ENCODE assay signal across 11 cellular contexts in genomic region chr18:10131036-10131774, GRCh38.
A peak's percentile ranks its signal among the peaks of the same experiment; 100 is the strongest.
DNase-seq lines count a peak whose midpoint lies in the region; ATAC-seq and TF ChIP-seq lines count a peak whose summit lies in the region.
"Had no signal": no experiment of that assay in that cellular context is flagged by ENCODE, and none has a peak within 500 bp of the region (broad histone marks: within the 10 kb centered on the region; RNA-seq: fewer than 3 reads in every experiment).

No MANE protein-coding gene starts in this region.

- 40 to 53% methylated on average over 11 of the region's 11 CpGs for WGBS in heart right ventricle, 2 donors
- 42 to 46% methylated on average over 7 to 11 of the region's 11 CpGs for WGBS in endodermal cell (ENCODE audit: insufficient coverage in 1 of 2, insufficient read length in 1 of 2), 2 experiments

- no peak for TF ChIP-seq POLR2A in vagina (IDR thresholded peaks at IDR 0.05)

- no peaks in the 10 kb centered on the region for H3K36me3 ChIP-seq in heart right ventricle
- no peaks in the 10 kb centered on the region for H3K36me3 ChIP-seq in endodermal cell (ENCODE audit: control insufficient read depth, insufficient read depth, low read length)
- H3K36me3 ChIP-seq in vagina, result no peaks in the 10 kb centered on the region
- H3K36me3 ChIP-seq: BE2C had no signal

- peak in 1 of 8 donors; percentile 9 for ATAC-seq in heart right ventricle
- no peak for ATAC-seq in left ventricle myocardium superior
- ATAC-seq in HG02623 (IDR thresholded peaks at IDR 0.05; ENCODE audit: unreplicated experiment), result no peak
- no peak for ATAC-seq in activated CD4-positive, alpha-beta T cell treated with anti-CD3 and anti-CD28 coated beads for 36 hours
- ATAC-seq: activated CD8-positive, alpha-beta T cell treated with anti-CD3 and anti-CD28 coated beads for 36 hours had no signal

- CTCF ChIA-PET in activated CD4-positive, alpha-beta T cell treated with anti-CD3 and anti-CD28 coated beads for 36 hours (lab: Charles Lee), result interaction anchor here (0.7 kb wide), 1 partner anchor 540 kb away, joined by 3 read pairs; no protein-coding TSS in a partner anchor

- H3K9me3 ChIP-seq in heart right ventricle, result no peaks in the 10 kb centered on the region
- no peaks in the 10 kb centered on the region for H3K9me3 ChIP-seq in endodermal cell (ENCODE audit: control insufficient read depth, low read length)
- H3K9me3 ChIP-seq in vagina, result no peaks in the 10 kb centered on the region
- H3K9me3 ChIP-seq: BE2C had no signal

- H3K9ac ChIP-seq in endodermal cell (ENCODE audit: extremely low read depth, low read length, poor library complexity, severe bottlenecking), result no peak overlapping the region

- peak overlapping the region; percentile 61 for H3K4me3 Mint-ChIP-seq in endodermal cell
- peak overlapping the region; percentile 41 to 76 (median 51) for H3K4me3 Mint-ChIP-seq in nephron
- no peak overlapping the region for H3K4me3 Mint-ChIP-seq in activated CD4-positive, alpha-beta T cell treated with anti-CD3 and anti-CD28 coated beads for 36 hours
- H3K4me3 Mint-ChIP-seq: activated CD8-positive, alpha-beta T cell treated with anti-CD3 and anti-CD28 coated beads for 36 hours had no signal

- H3K4me1 Mint-ChIP-seq in endodermal cell, result peaks cover 24% of the 10 kb centered on the region
- peaks cover 55% of the 10 kb centered on the region for H3K4me1 Mint-ChIP-seq in nephron
- peaks cover 5% of the 10 kb centered on the region for H3K4me1 Mint-ChIP-seq in activated CD4-positive, alpha-beta T cell treated with anti-CD3 and anti-CD28 coated beads for 36 hours

- POLR2A ChIA-PET in activated CD4-positive, alpha-beta T cell treated with anti-CD3 and anti-CD28 coated beads for 36 hours (lab: Charles Lee), result no interaction called here

- H3K27me3 ChIP-seq in heart right ventricle, result peaks cover 0 to 20% (median 0%) of the 10 kb centered on the region in 7 donors
- H3K27me3 ChIP-seq in endodermal cell (ENCODE audit: control insufficient read depth, insufficient read depth, low read length, poor library complexity, severe bottlenecking), result no peaks in the 10 kb centered on the region
- no peaks in the 10 kb centered on the region for H3K27me3 ChIP-seq in vagina

- DNase-seq in heart right ventricle (no peak), left ventricle myocardium superior (no peak), endodermal cell (peak; percentile 73), vagina (ENCODE audit: extremely low spot score in 2 of 2) (peak in 1 of 2 donors; percentile 28), NCI-H510A treated with DMSO at 0.1 percent for 48 hours (lab: John Stamatoyannopoulos, UW) (no peak)
- no peak for DNase-seq in activated CD4-positive, alpha-beta T cell treated with anti-CD3 and anti-CD28 coated beads for 36 hours
- DNase-seq: activated CD8-positive, alpha-beta T cell treated with anti-CD3 and anti-CD28 coated beads for 36 hours; BE2C; NCI-H1048 had no signal

- H3K27me3 Mint-ChIP-seq in endodermal cell (ENCODE audit: insufficient read depth) (peaks cover 6% of the 10 kb centered on the region), nephron (ENCODE audit: low read depth) (peaks cover 17% of the 10 kb centered on the region)
- peaks cover 19% of the 10 kb centered on the region for H3K27me3 Mint-ChIP-seq in activated CD4-positive, alpha-beta T cell treated with anti-CD3 and anti-CD28 coated beads for 36 hours

- H3K36me3 Mint-ChIP-seq in endodermal cell (ENCODE audit: low read depth) (no peaks in the 10 kb centered on the region), nephron (ENCODE audit: low read depth) (no peaks in the 10 kb centered on the region)
- H3K36me3 Mint-ChIP-seq in activated CD4-positive, alpha-beta T cell treated with anti-CD3 and anti-CD28 coated beads for 36 hours (ENCODE audit: low read depth), result no peaks in the 10 kb centered on the region

- H3K4me1 ChIP-seq in heart right ventricle, result peaks cover 8 to 22% (median 16%) of the 10 kb centered on the region in 9 donors
- peaks cover 2% of the 10 kb centered on the region for H3K4me1 ChIP-seq in endodermal cell (ENCODE audit: control insufficient read depth, insufficient read depth, low read length)
- H3K4me1 ChIP-seq in vagina, result peaks cover 14% of the 10 kb centered on the region
- H3K4me1 ChIP-seq: BE2C had no signal

- H3K9me3 Mint-ChIP-seq in endodermal cell, result no peaks in the 10 kb centered on the region
- no peaks in the 10 kb centered on the region for H3K9me3 Mint-ChIP-seq in nephron
- no peaks in the 10 kb centered on the region for H3K9me3 Mint-ChIP-seq in activated CD4-positive, alpha-beta T cell treated with anti-CD3 and anti-CD28 coated beads for 36 hours (ENCODE audit: low read depth)
- H3K9me3 Mint-ChIP-seq: activated CD8-positive, alpha-beta T cell treated with anti-CD3 and anti-CD28 coated beads for 36 hours had no signal

- H3K4me3 ChIP-seq in heart right ventricle (peak overlapping the region in 8 of 10 donors; percentile 22 to 50 (median 45)), endodermal cell (ENCODE audit: low read length) (peak overlapping the region; percentile 71), vagina (peak overlapping the region; percentile 31 to 41)

- intact Hi-C loops in heart right ventricle (cut with DNase I), result loop anchor here in 1 of 10 donors (10.0 kb wide), 1 partner anchor 384 kb away; no protein-coding TSS in a partner anchor
- intact Hi-C loops in left ventricle myocardium superior (cut with micrococcal nuclease), result no loop called here
- intact Hi-C loops in vagina (cut with DNase I), result no loop called here
- intact Hi-C loops in activated CD4-positive, alpha-beta T cell treated with anti-CD3 and anti-CD28 coated beads for 36 hours (cut with DNase I, micrococcal nuclease), result no loop called here

- no peak for TF ChIP-seq CTCF in heart right ventricle (IDR thresholded peaks at IDR 0.05)
- no peak for TF ChIP-seq CTCF in endodermal cell (conservative IDR thresholded peaks at IDR 0.05)
- no peak for TF ChIP-seq CTCF in nephron (IDR thresholded peaks at IDR 0.05; ENCODE audit: unreplicated experiment in 3 of 3)
- no peak for TF ChIP-seq CTCF in vagina (IDR thresholded peaks at IDR 0.05)

- H3K27ac ChIP-seq in heart right ventricle (peak overlapping the region in 7 of 10 donors; percentile 27 to 68 (median 50)), endodermal cell (ENCODE audit: low read depth, low read length) (peak overlapping the region; percentile 86), vagina (no peak overlapping the region)

- H3K27ac Mint-ChIP-seq in endodermal cell (no peak overlapping the region), nephron (peak overlapping the region; percentile 61 to 75 (median 63))
- no peak overlapping the region for H3K27ac Mint-ChIP-seq in activated CD4-positive, alpha-beta T cell treated with anti-CD3 and anti-CD28 coated beads for 36 hours
- H3K27ac Mint-ChIP-seq: activated CD8-positive, alpha-beta T cell treated with anti-CD3 and anti-CD28 coated beads for 36 hours had no signal

Comparison
In these comparisons a context has a peak if more than half of its experiments do, and no peak if none do; other contexts are left out.
1. H3K27ac Mint-ChIP-seq: peak in nephron (3 of 3); none in endodermal cell (single experiment) and activated CD4-positive, alpha-beta T cell treated with anti-CD3 and anti-CD28 coated beads for 36 hours (single experiment).
2. Peak in every context shown above with its lines, with median percentiles within 50 percentile points of each other: H3K4me3 ChIP-seq.